ENCODE assay signal across 9 cellular contexts in genomic region chr14:32933943-32934890, GRCh38. TPM values are rescaled to one million over a fixed set of nuclear protein-coding genes. Genes with fewer than 3 reads are reported as not detected.
DNase-seq lines count a peak whose midpoint lies in the region; ATAC-seq and TF ChIP-seq lines count a peak whose summit lies in the region.
"Had no signal": no experiment of that assay in that cellular context is flagged by ENCODE, and none has a peak within 500 bp of the region (broad histone marks: within the 10 kb centered on the region; RNA-seq: fewer than 3 reads in every experiment).

No MANE protein-coding gene starts in this region.

- H3K9me3 ChIP-seq in SK-N-SH (no peaks in the 10 kb centered on the region), heart left ventricle (no peaks in the 10 kb centered on the region)

- H4K20me1 ChIP-seq in SK-N-SH (ENCODE audit: insufficient read depth): no peaks in the 10 kb centered on the region

- peaks cover 70% of the 10 kb centered on the region for H3K27me3 Mint-ChIP-seq in activated T-cell treated with anti-CD3 and anti-CD28 coated beads, Interleukin-2, amount 50 U/mL, for 24 hours

- H3K9me3 Mint-ChIP-seq in activated T-cell treated with anti-CD3 and anti-CD28 coated beads, Interleukin-2, amount 50 U/mL, for 24 hours: no peaks in the 10 kb centered on the region

- H3K27me3 ChIP-seq in SK-N-SH (ENCODE audit: insufficient read depth): no peaks in the 10 kb centered on the region; the same call in 1 of the 2 replicates
- peaks cover 9 to 78% (median 47%) of the 10 kb centered on the region in 9 donors for H3K27me3 ChIP-seq in heart left ventricle

- intact Hi-C loops in heart left ventricle (cut with DNase I): loop anchor here in 5 of 10 donors (10.0 kb wide), 5 partner anchors 109 to 861 kb away; no protein-coding TSS in a partner anchor

- no peaks in the 10 kb centered on the region for H3K79me2 ChIP-seq in SK-N-SH (ENCODE audit: insufficient read depth)

- H3K9me2 ChIP-seq in SK-N-SH: no peaks in the 10 kb centered on the region

- CTCF ChIA-PET in SK-N-SH (lab: Yijun Ruan, JAX): interaction anchor here (1.6 kb wide), 1 partner anchor 33 kb away, joined by 4 read pairs; no protein-coding TSS in a partner anchor

- H3K4me1 ChIP-seq in SK-N-SH (ENCODE audit: control insufficient read depth in 1 of 2, insufficient read depth in 2 of 2, low read depth in 1 of 2, low read length in 1 of 2) (peaks cover 0 to 26% of the 10 kb centered on the region in 2 experiments; a peak in 2 of 4 replicates), heart left ventricle (peaks cover 0 to 35% (median 13%) of the 10 kb centered on the region in 12 donors)

- ATAC-seq in heart left ventricle: peak in 3 of 4 donors; percentile 20 to 28 (median 21)

- H3K27ac Mint-ChIP-seq in activated T-cell treated with anti-CD3 and anti-CD28 coated beads, Interleukin-2, amount 50 U/mL, for 24 hours: no peak overlapping the region

- H3K36me3 ChIP-seq in SK-N-SH (replicated peaks in 1 of 2; ENCODE audit: control insufficient read depth in 1 of 2, insufficient read depth in 2 of 2, low read length in 1 of 2) (no peaks in the 10 kb centered on the region), heart left ventricle (no peaks in the 10 kb centered on the region)

- WGBS in SK-N-SH (ENCODE audit: low lambda C conversion rate): 2% methylated on average over 35 of the region's 80 CpGs
- WGBS in heart left ventricle, 4 donors: 0 to 5% (median 1%) methylated on average over 40 to 80 of the region's 80 CpGs

- POLR2A ChIA-PET in SK-N-SH (lab: Yijun Ruan, JAX): no interaction called here

- H2AFZ ChIP-seq in SK-N-SH (ENCODE audit: low read depth): peak overlapping the region; percentile 93

- no peak for TF ChIP-seq EP300 in SK-N-SH (IDR thresholded peaks at IDR 0.05; ENCODE audit: borderline replicate concordance in 1 of 2, low read depth in 1 of 2, low read length in 1 of 2)

- peak overlapping the region; percentile 38 for H3K4me3 Mint-ChIP-seq in activated T-cell treated with anti-CD3 and anti-CD28 coated beads, Interleukin-2, amount 50 U/mL, for 24 hours

- peaks cover 17% of the 10 kb centered on the region for H3F3A ChIP-seq in SK-N-SH (replicated peaks; ENCODE audit: insufficient read depth)

- TF ChIP-seq CTCF in SK-N-SH (IDR thresholded peaks at IDR 0.05) (no peak; the same call in 1 of the 2 replicates), heart left ventricle (IDR thresholded peaks at IDR 0.05) (no peak)

- peak overlapping the region; percentile 94 for H3K4me2 ChIP-seq in SK-N-SH

- peak overlapping the region; percentile 37; the same call in 1 of the 2 replicates for H3K9ac ChIP-seq in SK-N-SH

- no peak for TF ChIP-seq POLR2A in heart left ventricle (IDR thresholded peaks at IDR 0.05)

- peaks cover 15% of the 10 kb centered on the region for H3K4me1 Mint-ChIP-seq in activated T-cell treated with anti-CD3 and anti-CD28 coated beads, Interleukin-2, amount 50 U/mL, for 24 hours (ENCODE audit: low read depth)

- H3K27ac ChIP-seq in SK-N-SH (ENCODE audit: low read depth in 2 of 2, low read length in 1 of 2): peak overlapping the region in 1 of 2 experiments; percentile 8; a peak in 2 of 4 replicates
- H3K27ac ChIP-seq in heart left ventricle: peak overlapping the region in 1 of 12 donors; percentile 2

- peak overlapping the region; percentile 60 to 80 for H3K4me3 ChIP-seq in SK-N-SH (ENCODE audit: low read depth in 2 of 2, low read length in 1 of 2)
- peak overlapping the region; percentile 17 to 60 (median 50) for H3K4me3 ChIP-seq in heart left ventricle

- TF ChIP-seq RAD21 in SK-N-SH (IDR thresholded peaks at IDR 0.05; ENCODE audit: low read length): no peak

- no peak for DNase-seq in activated T-cell treated with anti-CD3 and anti-CD28 coated beads, Interleukin-2, amount 50 U/mL, for 24 hours
- DNase-seq in activated T-cell treated with anti-CD3 and anti-CD28 coated beads for 4 hours (no peak), SK-N-SH (peak; percentile 84), heart left ventricle (peak in 4 of 5 donors; percentile 18 to 68 (median 25)), pons (ENCODE audit: low spot score) (peak; percentile 66), G401 (ENCODE audit: low spot score) (no peak), germinal center (ENCODE audit: low spot score) (no peak)
- no peak for DNase-seq in stimulated activated CD4-positive, alpha-beta T cell treated with anti-CD3 and anti-CD28 coated beads, Interleukin-4, amount 100 ng/mL, for 1 hour

- no peaks in the 10 kb centered on the region for H3K36me3 Mint-ChIP-seq in activated T-cell treated with anti-CD3 and anti-CD28 coated beads, Interleukin-2, amount 50 U/mL, for 24 hours (ENCODE audit: low read depth)

- in situ Hi-C loops in G401 (cut with HindIII; ENCODE audit: low sequenced_read_pairs): no loop called here

TF ChIP-seq in SK-N-SH, 30 proteins besides CTCF, POLR2A, EP300 and RAD21:
- TF ChIP-seq PBX3 (IDR thresholded peaks at IDR 0.05): peak; percentile 17
- no peak; the same call in 1 of the 2 replicates for TF ChIP-seq SIN3A (IDR thresholded peaks at IDR 0.05; ENCODE audit: borderline replicate concordance, low read depth, low read length)
- no peak for TF ChIP-seq TCF12 (IDR thresholded peaks at IDR 0.05)
- TF ChIP-seq FOXM1 (IDR thresholded peaks at IDR 0.05; ENCODE audit: low read depth): no peak
- no peak for TF ChIP-seq CHD2 (IDR thresholded peaks at IDR 0.05; ENCODE audit: low read length, partially characterized antibody)
- TF ChIP-seq YY1 (IDR thresholded peaks at IDR 0.05; ENCODE audit: low read depth): 0 out of 2 replicates have a peak, but pooled peaks have one; percentile 15
- TF ChIP-seq RXRA (IDR thresholded peaks at IDR 0.05; ENCODE audit: borderline replicate concordance, low read depth): no peak
- no peak; the same call in 1 of the 2 replicates for TF ChIP-seq MXI1 (IDR thresholded peaks at IDR 0.05; ENCODE audit: low read depth, low read length)
- no peak for TF ChIP-seq IRF3 (IDR thresholded peaks at IDR 0.05; ENCODE audit: low read depth, low read length)
- TF ChIP-seq ELF1 (IDR thresholded peaks at IDR 0.05): no peak
- 0 out of 2 replicates have a peak, but pooled peaks have one; percentile 8 for TF ChIP-seq GABPA (IDR thresholded peaks at IDR 0.05; ENCODE audit: low read depth)
- no peak for TF ChIP-seq RFX5 (IDR thresholded peaks at IDR 0.05; ENCODE audit: low read length)
- TF ChIP-seq JUND (IDR thresholded peaks at IDR 0.05): no peak

RNA-seq across cellular contexts. Expression of gene NPAS3, which starts 4.5 kb away (rescaled TPM):
- polyA plus RNA-seq in SK-N-SH (2012; rRNA removed): 4.3 and 4.5 TPM in 2 replicates
- polyA plus RNA-seq in SK-N-SH (2012; cell fraction: cytosol; rRNA removed): 4.2 and 4.6 TPM in 2 replicates
- 7.1 and 7.3 TPM in 2 replicates for polyA plus RNA-seq in SK-N-SH (2012; cell fraction: nucleus; rRNA removed)
- total RNA-seq in heart left ventricle: 1 to 10 TPM in 5 of 9 donors, under 1 TPM in 4; 0.20 to 3.4 (median 1.1) TPM
- polyA plus RNA-seq in heart left ventricle: under 1 TPM; 0.15 to 0.46 TPM
- not detected in 2 replicates for total RNA-seq in G401 (2014; rRNA removed; shearing (Covaris generic))
- total RNA-seq: activated CD8-positive, alpha-beta memory T cell treated with anti-CD3 and anti-CD28 coated beads for 36 hours had no signal

Comparison
In these comparisons a context has a peak if more than half of its experiments do, and no peak if none do; other contexts are left out.
1. DNase-seq: peak in SK-N-SH (single experiment), heart left ventricle (4 of 5) and pons (single experiment); none in activated T-cell treated with anti-CD3 and anti-CD28 coated beads, Interleukin-2, amount 50 U/mL, for 24 hours (single experiment), activated T-cell treated with anti-CD3 and anti-CD28 coated beads for 4 hours (single experiment), G401 (single experiment), stimulated activated CD4-positive, alpha-beta T cell treated with anti-CD3 and anti-CD28 coated beads, Interleukin-4, amount 100 ng/mL, for 1 hour (single experiment) and germinal center (single experiment).